23 cellular contexts compared by ENCODE assay signal in genomic region chr2:105121417-105121816, GRCh38.
"Had no signal": no experiment of that assay in that cellular context is flagged by ENCODE, and none has a peak within 500 bp of the region (broad histone marks: within the 10 kb centered on the region; RNA-seq: fewer than 3 reads in every experiment).

No MANE protein-coding gene starts in this region.

- H3K4me3 Mint-ChIP-seq: memory B cell; natural killer cell; stimulated activated naive CD8-positive, alpha-beta T cell treated with anti-CD3 and anti-CD28 coated beads, Interleukin-15, amount 100 ng/mL, for 72 hours had no signal

- H3K27me3 ChIP-seq: ovary, transverse colon, upper lobe of right lung, uterus had no signal

- H3K36me3 Mint-ChIP-seq: natural killer cell had no signal

- DNase-seq: dermis blood vessel endothelial cell; effector memory CD4-positive, alpha-beta T cell; erythroblast; esophagus squamous epithelium; kidney; natural killer cell; occipital lobe; ovary; posterior cingulate gyrus; stimulated activated CD4-positive, alpha-beta T cell treated with anti-CD3 and anti-CD28 coated beads, Interleukin-12 subunit alpha, Interleukin-12 subunit beta, amount 100 ng/mL, for 4 hours; stimulated activated CD4-positive, alpha-beta T cell treated with anti-CD3 and anti-CD28 coated beads, Interleukin-1b, Interleukin-23, amount 100 ng/mL, for 48 hours; stimulated activated CD4-positive, alpha-beta T cell treated with anti-CD3 and anti-CD28 coated beads, Interleukin-4, amount 100 ng/mL, for 1 hour; stimulated activated CD8-positive, alpha-beta memory T cell treated with anti-CD3 and anti-CD28 coated beads, Interleukin-4, amount 100 ng/mL, for 48 hours; stimulated activated naive CD4-positive, alpha-beta T cell; stimulated activated naive CD8-positive, alpha-beta T cell treated with anti-CD3 and anti-CD28 coated beads, Interleukin-15, amount 100 ng/mL, for 72 hours; transverse colon; upper lobe of right lung; uterus had no signal

- H3K4me1 ChIP-seq: esophagus squamous epithelium, suprapubic skin, transverse colon, upper lobe of right lung, uterus had no signal

- H3K27ac Mint-ChIP-seq: memory B cell; natural killer cell; stimulated activated naive CD8-positive, alpha-beta T cell treated with anti-CD3 and anti-CD28 coated beads, Interleukin-15, amount 100 ng/mL, for 72 hours had no signal

- H3K27ac ChIP-seq: coronary artery, esophagus squamous epithelium, ovary, suprapubic skin, transverse colon, upper lobe of right lung, uterus had no signal

- H3K9me3 Mint-ChIP-seq: memory B cell; natural killer cell; stimulated activated naive CD8-positive, alpha-beta T cell treated with anti-CD3 and anti-CD28 coated beads, Interleukin-15, amount 100 ng/mL, for 72 hours had no signal

- H3K4me3 ChIP-seq: coronary artery, esophagus squamous epithelium, lung, ovary, smooth muscle cell, suprapubic skin, transverse colon, upper lobe of right lung, uterus had no signal

- H3K36me3 ChIP-seq: esophagus squamous epithelium, ovary, suprapubic skin, transverse colon, upper lobe of right lung, uterus had no signal

- H3K4me1 Mint-ChIP-seq: stimulated activated naive CD8-positive, alpha-beta T cell treated with anti-CD3 and anti-CD28 coated beads, Interleukin-15, amount 100 ng/mL, for 72 hours had no signal

- H3K9me3 ChIP-seq: esophagus squamous epithelium, ovary, suprapubic skin, transverse colon, upper lobe of right lung, uterus had no signal
